In genomic region chr12:7862301-7862700, GRCh38 we compare ENCODE assay signal across 7 cellular contexts. TPM values are rescaled to one million over a fixed set of nuclear protein-coding genes. Genes with fewer than 3 reads are reported as not detected.
"Had no signal": no experiment of that assay in that cellular context is flagged by ENCODE, and none has a peak within 500 bp of the region (broad histone marks: within the 10 kb centered on the region; RNA-seq: fewer than 3 reads in every experiment).

No MANE protein-coding gene starts in this region.

RNA-seq across cellular contexts. Expression of gene SLC2A14, which starts 10.4 kb away (rescaled TPM):
- total RNA-seq: dermis blood vessel endothelial cell; endothelial cell of umbilical vein; esophagus squamous epithelium; glomerular endothelial cell; T-helper 1 cell treated with Interleukin-12 subunit alpha and Interleukin-12 subunit beta and Interleukin-4 antibody, amounts not matched to agents 30 ng/mL and 1 ng/mL, for 36 hours had no signal
- polyA plus RNA-seq: aorta, endothelial cell of umbilical vein, esophagus had no signal
